ENCODE assay signal across 8 cellular contexts in the genomic region with DNA sequence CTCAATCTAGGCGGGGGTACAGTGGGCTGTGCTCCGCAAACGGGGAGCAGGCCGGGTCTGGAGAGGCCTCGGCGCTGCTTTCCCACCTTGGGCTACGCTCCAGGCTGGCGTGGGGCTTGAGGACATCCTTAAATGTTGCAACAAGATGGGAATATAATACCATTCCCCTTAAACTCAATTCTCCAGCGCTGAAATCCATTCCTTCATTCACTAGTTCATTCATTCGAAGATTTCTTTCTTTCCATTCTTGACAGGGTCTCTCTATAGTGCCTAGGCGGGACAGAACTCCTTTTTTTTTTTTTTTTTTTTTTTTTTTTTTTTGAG. TPM values are rescaled to one million over a fixed set of nuclear protein-coding genes. Genes with fewer than 3 reads are reported as not detected.
DNase-seq lines count a peak whose midpoint lies in the region; ATAC-seq and TF ChIP-seq lines count a peak whose summit lies in the region.

No MANE protein-coding gene starts in this region.

- peak overlapping the region; percentile 92 for H3K4me2 ChIP-seq in OCI-LY7 (ENCODE audit: low read length)
- H3K4me2 ChIP-seq in osteoblast (ENCODE audit: insufficient read depth, low read length), result peak overlapping the region; percentile 79

- peak overlapping the region; percentile 95 for H3K27ac Mint-ChIP-seq in CD8-positive, alpha-beta T cell
- peak overlapping the region; percentile 98 for H3K27ac Mint-ChIP-seq in endothelial cell (ENCODE audit: unreplicated experiment)

- H3K79me2 ChIP-seq in OCI-LY7 (ENCODE audit: insufficient read depth, low read depth, low read length) (peaks cover 7% of the 10 kb centered on the region; the same call in 1 of the 2 replicates), osteoblast (ENCODE audit: insufficient read depth, low read length) (peaks cover 34% of the 10 kb centered on the region)

- peak overlapping the region; percentile 70 for H3K4me3 ChIP-seq in CD8-positive, alpha-beta T cell (ENCODE audit: low read depth, low read length)
- H3K4me3 ChIP-seq in OCI-LY7 (ENCODE audit: low read depth, low read length, poor library complexity, severe bottlenecking) (peak overlapping the region; percentile 95), osteoblast (ENCODE audit: insufficient read depth, low read length) (peak overlapping the region; percentile 89)

- peak overlapping the region; percentile 99 for H3K4me3 Mint-ChIP-seq in CD8-positive, alpha-beta T cell
- H3K4me3 Mint-ChIP-seq in endothelial cell (ENCODE audit: unreplicated experiment), result peak overlapping the region; percentile 97

- intact Hi-C loops in CD8-positive, alpha-beta T cell (cut with DNase I, micrococcal nuclease), result loop anchor here (1.0 to 2.0 kb wide), 2 partner anchors 33 to 56 kb away; a partner anchor contains a TSS
- intact Hi-C loops in OCI-LY7 (cut with micrococcal nuclease; ENCODE audit: unreplicated experiment), result loop anchor here (2.0 kb wide), 1 partner anchor 32 kb away; a partner anchor contains a TSS

- peaks cover 14% of the 10 kb centered on the region for H3K36me3 Mint-ChIP-seq in CD8-positive, alpha-beta T cell
- H3K36me3 Mint-ChIP-seq in endothelial cell (ENCODE audit: low read depth, unreplicated experiment), result peaks cover 19% of the 10 kb centered on the region

- CTCF ChIA-PET in CD8-positive, alpha-beta T cell (lab: Charles Lee), result interaction anchor here (1.0 to 1.8 kb wide), 3 partner anchors 32 to 141 kb away, joined by 3 to 5 read pairs (median 3); a partner anchor contains a TSS
- CTCF ChIA-PET in OCI-LY7 (lab: Charles Lee; ENCODE audit: unreplicated experiment), result no interaction called here

- H3K9me3 Mint-ChIP-seq in CD8-positive, alpha-beta T cell, result no peaks in the 10 kb centered on the region
- H3K9me3 Mint-ChIP-seq in endothelial cell (ENCODE audit: unreplicated experiment), result no peaks in the 10 kb centered on the region

- DNase-seq in CD8-positive, alpha-beta T cell, result no peak
- no peak for DNase-seq in OCI-LY7 (ENCODE audit: low spot score)
- no peak for DNase-seq in endothelial cell (ENCODE audit: low spot score)
- DNase-seq in osteoblast (ENCODE audit: insufficient read length, low spot score, missing footprints), result no peak
- no peak for DNase-seq in ACHN
- DNase-seq in SHP77 (lab: John Stamatoyannopoulos, UW), result no peak

- peak overlapping the region; percentile 54 for H3K27ac ChIP-seq in CD8-positive, alpha-beta T cell (ENCODE audit: low read depth, low read length)
- H3K27ac ChIP-seq in OCI-LY7 (ENCODE audit: low read depth, low read length, poor library complexity, severe bottlenecking) (no peak overlapping the region), osteoblast (ENCODE audit: low read depth, low read length) (peak overlapping the region; percentile 85)

- H3K9me2 ChIP-seq in OCI-LY7 (ENCODE audit: insufficient read depth, low read length), result no peaks in the 10 kb centered on the region

- H3K9me3 ChIP-seq in CD8-positive, alpha-beta T cell (ENCODE audit: low read length), result no peaks in the 10 kb centered on the region
- H3K9me3 ChIP-seq in OCI-LY7 (ENCODE audit: low read length) (no peaks in the 10 kb centered on the region), osteoblast (ENCODE audit: low read depth, low read length) (no peaks in the 10 kb centered on the region)

- peaks cover 31% of the 10 kb centered on the region for H3K4me1 Mint-ChIP-seq in CD8-positive, alpha-beta T cell (ENCODE audit: low read depth)
- peaks cover 33% of the 10 kb centered on the region for H3K4me1 Mint-ChIP-seq in endothelial cell (ENCODE audit: unreplicated experiment)

- POLR2A ChIA-PET in CD8-positive, alpha-beta T cell (lab: Charles Lee), result interaction anchor here (1.0 kb wide), 2 partner anchors 9 to 12 kb away, joined by 3 read pairs; no protein-coding TSS in a partner anchor
- POLR2A ChIA-PET in OCI-LY7 (lab: Charles Lee), result interaction anchor here (0.6 kb wide), 1 partner anchor 620 kb away, joined by 3 read pairs; no protein-coding TSS in a partner anchor

- H3K36me3 ChIP-seq in CD8-positive, alpha-beta T cell (ENCODE audit: insufficient read depth, low read length), result no peaks in the 10 kb centered on the region
- H3K36me3 ChIP-seq in OCI-LY7 (ENCODE audit: insufficient read depth, low read length) (peaks cover 13% of the 10 kb centered on the region; the same call in 1 of the 2 replicates), osteoblast (ENCODE audit: insufficient read depth, low read length) (peaks cover 9% of the 10 kb centered on the region)

- H3K27me3 ChIP-seq in CD8-positive, alpha-beta T cell (ENCODE audit: insufficient read depth, low read length), result no peaks in the 10 kb centered on the region
- H3K27me3 ChIP-seq in osteoblast (ENCODE audit: insufficient read depth, low read length), result no peaks in the 10 kb centered on the region

- no peak for TF ChIP-seq CTCF in CD8-positive, alpha-beta T cell (IDR thresholded peaks at IDR 0.05)
- TF ChIP-seq CTCF in OCI-LY7 (conservative IDR thresholded peaks at IDR 0.05; ENCODE audit: low read length), result no peak
- TF ChIP-seq CTCF in endothelial cell (IDR thresholded peaks at IDR 0.05; ENCODE audit: unreplicated experiment), result no peak
- no peak for TF ChIP-seq CTCF in osteoblast (IDR thresholded peaks at IDR 0.05; ENCODE audit: extremely low read depth, low read depth, low read length)

- ATAC-seq in CD8-positive, alpha-beta T cell, result no peak
- ATAC-seq in HG03097 (IDR thresholded peaks at IDR 0.05; ENCODE audit: low FRiP score, unreplicated experiment) (no peak), GM21447 (IDR thresholded peaks at IDR 0.05; ENCODE audit: unreplicated experiment) (no peak)

- BruUV-seq in OCI-LY7 (replicated peaks; lab: Mats Ljungman, UMichigan), result no TSS peak

- peak overlapping the region; percentile 93 for H2AFZ ChIP-seq in OCI-LY7 (ENCODE audit: low read length)
- H2AFZ ChIP-seq in osteoblast (ENCODE audit: low read length), result peak overlapping the region; percentile 94

- in situ Hi-C loops in ACHN (cut with HindIII; ENCODE audit: low pct_ligation_motif_present, low pct_unique_long_range_greater_than_20kb, low sequenced_read_pairs), result no loop called here

- H3K4me1 ChIP-seq in CD8-positive, alpha-beta T cell (ENCODE audit: insufficient read depth, low read length), result peaks cover 21% of the 10 kb centered on the region
- H3K4me1 ChIP-seq in OCI-LY7 (ENCODE audit: insufficient read depth, low read length, poor library complexity, severe bottlenecking), result peaks cover 16% of the 10 kb centered on the region
- H3K4me1 ChIP-seq in osteoblast (ENCODE audit: insufficient read depth, low read length), result peaks cover 14% of the 10 kb centered on the region

- H4K20me1 ChIP-seq in OCI-LY7 (ENCODE audit: insufficient read depth, low read length) (no peaks in the 10 kb centered on the region), osteoblast (ENCODE audit: insufficient read depth, low read length) (no peaks in the 10 kb centered on the region)

- peaks cover 6% of the 10 kb centered on the region for H3K27me3 Mint-ChIP-seq in CD8-positive, alpha-beta T cell (ENCODE audit: low read depth)
- H3K27me3 Mint-ChIP-seq in endothelial cell (ENCODE audit: unreplicated experiment), result peaks cover 7% of the 10 kb centered on the region

RNA-seq across cellular contexts. Expression of a gene that starts 0.3 kb away (rescaled TPM):
- total RNA-seq in CD8-positive, alpha-beta T cell, result 10 to 100 TPM; 15.6 to 16.7 TPM
- 32.5 and 41.8 TPM in 2 replicates for total RNA-seq in OCI-LY7 (2014; rRNA removed; shearing (Covaris generic))
- 56.2 and 65.9 TPM in 2 replicates for total RNA-seq in OCI-LY7 (2022)
- total RNA-seq in endothelial cell (ENCODE audit: unreplicated experiment), result 39.2 TPM
- 15.9 and 34.4 TPM in 2 replicates for total RNA-seq in osteoblast

RNA-seq across cellular contexts. Expression of a gene that starts 4.9 kb away (rescaled TPM):
- total RNA-seq in CD8-positive, alpha-beta T cell, result 10 to 100 TPM; 12.9 to 14.2 TPM
- total RNA-seq in OCI-LY7 (2014; rRNA removed; shearing (Covaris generic)), result 11.6 and 12.3 TPM in 2 replicates
- total RNA-seq in OCI-LY7 (2022), result 46.1 and 48.0 TPM in 2 replicates
- 43.9 TPM for total RNA-seq in endothelial cell (ENCODE audit: unreplicated experiment)
- 34.5 and 38.0 TPM in 2 replicates for total RNA-seq in osteoblast

RNA-seq across cellular contexts. Expression of a gene that starts 12.9 kb away (rescaled TPM):
- total RNA-seq in CD8-positive, alpha-beta T cell, result 10 to 100 TPM in 1 of 2 experiments, 1 to 10 TPM in 1; 7.3 to 10.4 TPM
- not detected in 2 replicates for total RNA-seq in OCI-LY7 (2014; rRNA removed; shearing (Covaris generic))
- total RNA-seq in OCI-LY7 (2022), result not detected in 2 replicates
- 413 TPM for total RNA-seq in endothelial cell (ENCODE audit: unreplicated experiment)
- total RNA-seq in osteoblast, result 0.36 and 0.88 TPM in 2 replicates

RNA-seq across cellular contexts. Expression of a gene that starts 32.5 kb away (rescaled TPM):
- total RNA-seq in CD8-positive, alpha-beta T cell, result 10 to 100 TPM; 58.9 to 71.2 TPM
- 80.5 and 128 TPM in 2 replicates for total RNA-seq in OCI-LY7 (2014; rRNA removed; shearing (Covaris generic))
- total RNA-seq in OCI-LY7 (2022) (141 and 166 TPM in 2 replicates), endothelial cell (ENCODE audit: unreplicated experiment) (173 TPM), osteoblast (112 and 117 TPM in 2 replicates)

RNA-seq across cellular contexts. Expression of a gene that starts 33.1 kb away (rescaled TPM):
- 1 to 10 TPM; 1.1 TPM for total RNA-seq in CD8-positive, alpha-beta T cell
- 1.3 and 3.1 TPM in 2 replicates for total RNA-seq in OCI-LY7 (2014; rRNA removed; shearing (Covaris generic))
- total RNA-seq in OCI-LY7 (2022) (3.9 and 4.5 TPM in 2 replicates), endothelial cell (ENCODE audit: unreplicated experiment) (8.5 TPM), osteoblast (3.2 and 3.3 TPM in 2 replicates)

Comparison
In these comparisons a context has a peak if more than half of its experiments do, and no peak if none do; other contexts are left out.
1. RNA of a gene that starts 12.9 kb away (total RNA-seq): 413 TPM in endothelial cell (single experiment); 7.3 to 10.4 TPM in CD8-positive, alpha-beta T cell, 0.36 to 0.88 TPM in osteoblast and not detected in OCI-LY7; every median in the first group is over 10 times any median in the second.
2. Peak in every context shown above with its lines, with median percentiles within 50 percentile points of each other: H3K4me3 ChIP-seq.